In genomic region chr12:30399859-30400258, GRCh38 we compare ENCODE assay signal across 11 cellular contexts.
"Had no signal": no experiment of that assay in that cellular context is flagged by ENCODE, and none has a peak within 500 bp of the region (broad histone marks: within the 10 kb centered on the region; RNA-seq: fewer than 3 reads in every experiment).

No MANE protein-coding gene starts in this region.

- H3K27ac ChIP-seq: GM23248 had no signal

- H3K27ac Mint-ChIP-seq: GM23338, H9, HFFc6 had no signal

- H3K4me1 ChIP-seq: HAP-1 had no signal

- H3K4me3 Mint-ChIP-seq: GM23338, H9, HFFc6 had no signal

- ATAC-seq: GM23338, HCT116 had no signal

- FAIRE-seq: H1, H54 had no signal

- DNase-seq: GM23248, GOT3, H7, H9, HCEC 1CT, HFFc6 had no signal

- H3K4me2 ChIP-seq: GM23338 had no signal

- H3K36me3 ChIP-seq: HAP-1 had no signal

- H2AFZ ChIP-seq: GM23248, GM23338 had no signal

- H3K9ac ChIP-seq: GM23248 had no signal

- H3K4me1 Mint-ChIP-seq: GM23338, H9 had no signal

- H3K4me3 ChIP-seq: GM23248, GM23338, HAP-1 had no signal
